Comparison of ENCODE assay signal across 1 cellular context in genomic region chr16:72355561-72355960, GRCh38.
TF ChIP-seq lines count a peak whose summit lies in the region.

No MANE protein-coding gene starts in this region.

TF ChIP-seq in H1, 55 proteins besides CTCF, POLR2A, EP300 and RAD21 (continued from another document):
- TF ChIP-seq CHD1 (IDR thresholded peaks at IDR 0.05; ENCODE audit: low read depth, low read length) (no peak), NANOG (IDR thresholded peaks at IDR 0.05; ENCODE audit: insufficient read depth, low read depth, low read length, poor library complexity, severe bottlenecking) (no peak), ATF3 (IDR thresholded peaks at IDR 0.05; ENCODE audit: insufficient read depth, low read depth, low read length) (no peak), TAF1 (IDR thresholded peaks at IDR 0.05; ENCODE audit: low read depth, low read length) (no peak), RNF2 (IDR thresholded peaks at IDR 0.05; ENCODE audit: borderline replicate concordance, low read depth, low read length, missing control alignments, poor library complexity, severe bottlenecking) (no peak), EGR1 (IDR thresholded peaks at IDR 0.05; ENCODE audit: borderline replicate concordance, low read depth, low read length) (no peak)
